ENCODE assay signal across 24 cellular contexts in the genomic region with DNA sequence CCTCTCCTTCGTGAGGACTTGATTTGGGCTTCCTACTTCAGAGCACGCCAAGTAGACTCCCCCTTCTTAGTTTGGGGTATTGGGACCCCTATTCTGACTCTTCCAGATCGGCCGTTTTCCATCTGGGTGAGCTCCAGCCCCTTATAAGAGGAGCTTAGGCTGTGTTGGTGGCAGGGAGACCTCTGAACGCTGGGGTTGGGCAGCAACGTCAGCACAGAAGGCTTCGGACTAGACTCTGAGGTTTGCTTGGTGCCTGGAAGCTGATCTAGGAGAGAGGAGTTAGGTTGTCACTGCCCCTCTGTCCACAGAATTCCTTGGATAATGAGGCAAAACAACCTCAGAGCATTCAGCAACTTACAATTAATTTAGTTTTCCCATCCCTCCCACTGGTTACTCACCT.
DNase-seq lines count a peak whose midpoint lies in the region; ATAC-seq, FAIRE-seq and TF ChIP-seq lines count a peak whose summit lies in the region.
"Had no signal": no experiment of that assay in that cellular context is flagged by ENCODE, and none has a peak within 500 bp of the region (broad histone marks: within the 10 kb centered on the region; RNA-seq: fewer than 3 reads in every experiment).

No MANE protein-coding gene starts in this region.

- CTCF ChIA-PET in IMR-90 (lab: Yijun Ruan, JAX) = no interaction called here

- no peak for TF ChIP-seq POLR2A in IMR-90 (IDR thresholded peaks at IDR 0.05; ENCODE audit: low read depth, low read length)

- no peak overlapping the region for H2BK15ac ChIP-seq in IMR-90 (ENCODE audit: low read depth, low read length)

- H3K9me2 ChIP-seq in GM23248 (ENCODE audit: insufficient read depth) = peaks cover 5% of the 10 kb centered on the region; the same call in 1 of the 2 replicates

- H2BK5ac ChIP-seq in IMR-90 (ENCODE audit: low read depth, low read length, poor library complexity, severe bottlenecking) = no peak overlapping the region

- no peak overlapping the region for H3K9ac ChIP-seq in GM23248
- no peak overlapping the region for H3K9ac ChIP-seq in IMR-90 (ENCODE audit: low read depth, low read length)
- no peak overlapping the region for H3K9ac ChIP-seq in kidney (ENCODE audit: low read length in 2 of 2)
- H3K9ac ChIP-seq: BLaER1 had no signal

- H2AK5ac ChIP-seq in IMR-90 (ENCODE audit: low read depth, low read length) = no peak overlapping the region

- H3K79me1 ChIP-seq in IMR-90 (ENCODE audit: low read depth in 1 of 2, low read length in 2 of 2) = peaks cover 6 to 61% of the 10 kb centered on the region in 2 experiments; a peak in 2 of 4 replicates

- no peak for TF ChIP-seq RAD21 in IMR-90 (IDR thresholded peaks at IDR 0.05; ENCODE audit: low read length)

- H3K27me3 ChIP-seq in GM23248 (replicated peaks; ENCODE audit: insufficient read depth) = no peaks in the 10 kb centered on the region
- H3K27me3 ChIP-seq in IMR-90 (ENCODE audit: control insufficient read depth, insufficient read depth, low read length) = no peaks in the 10 kb centered on the region
- H3K27me3 ChIP-seq: BE2C, BLaER1 had no signal

- H2AK9ac ChIP-seq in IMR-90 (replicated peaks; ENCODE audit: low read depth, low read length, poor library complexity) = peak overlapping the region; percentile 31

- H3K4me2 ChIP-seq in GM23248 (ENCODE audit: unreplicated experiment) = no peak overlapping the region
- H3K4me2 ChIP-seq in IMR-90 (ENCODE audit: low read depth, low read length) = no peak overlapping the region
- H3K4me2 ChIP-seq: A549, BLaER1 had no signal

- in situ Hi-C loops in GM23248 (cut with MboI) (no loop called here), IMR-90 (cut with MboI; ENCODE audit: low sequenced_read_pairs) (no loop called here)

- H3K36me3 ChIP-seq in GM23248 (ENCODE audit: low read depth) = no peaks in the 10 kb centered on the region; the same call in 1 of the 2 replicates
- H3K36me3 ChIP-seq in IMR-90 (ENCODE audit: control insufficient read depth, insufficient read depth, low read length) = peaks cover 37% of the 10 kb centered on the region
- no peaks in the 10 kb centered on the region for H3K36me3 ChIP-seq in kidney (ENCODE audit: control insufficient read depth in 1 of 2, insufficient read depth in 2 of 2, low read length in 2 of 2)
- H3K36me3 ChIP-seq: BLaER1 had no signal

- dilution Hi-C loops in IMR-90 (cut with HindIII; ENCODE audit: low sequenced_read_pairs, unreplicated experiment) = no loop called here

- peaks cover 23% of the 10 kb centered on the region for H3K4me1 ChIP-seq in GM23248 (ENCODE audit: insufficient read depth)
- peaks cover 29% of the 10 kb centered on the region for H3K4me1 ChIP-seq in IMR-90 (ENCODE audit: control insufficient read depth, insufficient read depth, low read length)
- no peaks in the 10 kb centered on the region for H3K4me1 ChIP-seq in kidney (ENCODE audit: control insufficient read depth in 1 of 2, insufficient read depth in 1 of 2, low read depth in 1 of 2, low read length in 2 of 2)
- H3K4me1 ChIP-seq: A549 had no signal

- ATAC-seq in IMR-90 (ENCODE audit: low read depth) (no peak), HG02588 (IDR thresholded peaks at IDR 0.05; ENCODE audit: unreplicated experiment) (no peak), GM18873 (IDR thresholded peaks at IDR 0.05; ENCODE audit: low FRiP score, unreplicated experiment) (no peak)
- ATAC-seq: A549 had no signal

- peaks cover 35% of the 10 kb centered on the region for H3K9me1 ChIP-seq in IMR-90 (ENCODE audit: insufficient read depth, low read length)

- TF ChIP-seq CTCF in IMR-90 (conservative IDR thresholded peaks at IDR 0.05; ENCODE audit: low read depth, low read length) (no peak), kidney (IDR thresholded peaks at IDR 0.05; ENCODE audit: borderline replicate concordance, extremely low read depth, insufficient read depth) (no peak)

- H2BK20ac ChIP-seq in IMR-90 (ENCODE audit: low read depth, low read length) = no peak overlapping the region

- H3K23ac ChIP-seq in IMR-90 (ENCODE audit: low read depth, low read length) = no peak overlapping the region

- peaks cover 7% of the 10 kb centered on the region; the same call in 1 of the 2 replicates for H3K79me2 ChIP-seq in GM23248 (ENCODE audit: insufficient read depth)

- BruUV-seq in IMR-90 (replicated peaks; lab: Mats Ljungman, UMichigan) = no TSS peak

- no peak overlapping the region for H4K8ac ChIP-seq in IMR-90 (ENCODE audit: low read depth in 2 of 2, low read length in 2 of 2)

- no peak overlapping the region for H2AFZ ChIP-seq in GM23248
- H2AFZ ChIP-seq in IMR-90 (replicated peaks; ENCODE audit: low read length, poor library complexity) = no peak overlapping the region

- peaks cover 35% of the 10 kb centered on the region for H3F3A ChIP-seq in GM23248 (ENCODE audit: insufficient read depth)

- no peak overlapping the region for H4K91ac ChIP-seq in IMR-90 (ENCODE audit: insufficient read depth, low read depth, low read length)

- WGBS in GM23248 (ENCODE audit: low coverage in 1 of 2, low lambda C conversion rate in 2 of 2, missing lambda C conversion rate in 2 of 2), 2 experiments = 84 to 86% methylated on average over 7 of the region's 7 CpGs
- no CpG with 5 or more reads among the region's 7 CpGs for WGBS in IMR-90 (ENCODE audit: extremely low coverage in 2 of 2, insufficient read length in 1 of 2), 2 experiments

- H3K14ac ChIP-seq in IMR-90 (replicated peaks; ENCODE audit: low read depth, low read length) = no peak overlapping the region

- H4K20me1 ChIP-seq in GM23248 (ENCODE audit: insufficient read depth) (no peaks in the 10 kb centered on the region), IMR-90 (ENCODE audit: insufficient read depth, low read length) (peaks cover 50% of the 10 kb centered on the region)
- H4K20me1 ChIP-seq: BLaER1 had no signal

- H3K4me3 ChIP-seq in GM23248 (no peak overlapping the region), IMR-90 (ENCODE audit: insufficient read depth, low read depth, low read length) (no peak overlapping the region), kidney (ENCODE audit: low read length in 2 of 2) (no peak overlapping the region)
- H3K4me3 ChIP-seq: A549, BLaER1 had no signal

- H3K56ac ChIP-seq in IMR-90 (ENCODE audit: extremely low read depth, insufficient read depth, low read length) = no peak overlapping the region

- no peak overlapping the region for H4K5ac ChIP-seq in IMR-90 (ENCODE audit: low read depth, low read length)

- H3K27ac ChIP-seq in GM23248 (peak overlapping the region; percentile 86; the same call in 1 of the 2 replicates), IMR-90 (ENCODE audit: insufficient read depth, low read length) (no peak overlapping the region), kidney (ENCODE audit: low read depth in 2 of 2, low read length in 2 of 2) (no peak overlapping the region)
- H3K27ac ChIP-seq: 22Rv1, A549, BLaER1 had no signal

- 0 out of 2 replicates have a peak overlapping the region, but pooled peaks have one; percentile 8 for H3K4ac ChIP-seq in IMR-90 (ENCODE audit: low read depth, low read length)

- no peak overlapping the region for H2BK120ac ChIP-seq in IMR-90 (ENCODE audit: low read depth, low read length)

- H3K18ac ChIP-seq in IMR-90 (ENCODE audit: low read depth, low read length) = no peak overlapping the region

- no peaks in the 10 kb centered on the region for H3K9me3 ChIP-seq in GM23248 (ENCODE audit: low read depth)
- no peaks in the 10 kb centered on the region for H3K9me3 ChIP-seq in IMR-90 (ENCODE audit: control insufficient read depth, insufficient read depth, low read length)
- no peaks in the 10 kb centered on the region for H3K9me3 ChIP-seq in kidney (ENCODE audit: control insufficient read depth in 1 of 2, low read length in 2 of 2)
- H3K9me3 ChIP-seq: A549, BE2C, BLaER1 had no signal

- FAIRE-seq in kidney (lab: Jason Lieb, UNC) = no peak
- FAIRE-seq: A549, G401.6, GM12891 had no signal

- POLR2A ChIA-PET in IMR-90 (lab: Charles Lee; ENCODE audit: unreplicated experiment) = no interaction called here

- intact Hi-C loops in IMR-90 (cut with micrococcal nuclease) (no loop called here), kidney (cut with DNase I) (no loop called here), posterior vena cava (cut with DNase I) (no loop called here)

- DNase-seq in GM23248 (no peak), IMR-90 (no peak), kidney (peak; percentile 20), posterior vena cava (ENCODE audit: low spot score) (peak; percentile 56), DMS79 (lab: John Stamatoyannopoulos, UW) (no peak), NCI-H524 treated with DMSO at 0.1 percent for 48 hours (lab: John Stamatoyannopoulos, UW) (no peak)
- DNase-seq: BE2C; C1 segment of cervical spinal cord; CD4-positive, alpha-beta memory T cell; CD4-positive, CD25-positive, alpha-beta regulatory T cell; CD8-positive, alpha-beta memory T cell; COR-L47; DMS 273 treated with DMSO at 0.1 percent for 48 hours; DMS153; DMS53; DMS79 treated with DMSO at 0.1 percent for 48 hours; GF-D8 had no signal

TF ChIP-seq in IMR-90, 13 proteins besides CTCF, POLR2A, EP300 and RAD21 (continues in another document):
- no peak for TF ChIP-seq FOS (IDR thresholded peaks at IDR 0.05; ENCODE audit: low read depth, low read length)
- TF ChIP-seq MAFK (IDR thresholded peaks at IDR 0.05; ENCODE audit: low read depth, low read length) = no peak
- no peak for TF ChIP-seq CEBPB (IDR thresholded peaks at IDR 0.05; ENCODE audit: low read depth, low read length)
- no peak for TF ChIP-seq RFX5 (IDR thresholded peaks at IDR 0.05; ENCODE audit: low read depth, low read length)
- TF ChIP-seq RCOR1 (IDR thresholded peaks at IDR 0.05; ENCODE audit: insufficient replicate concordance, low read length) = no peak
- TF ChIP-seq MXI1 (IDR thresholded peaks at IDR 0.05; ENCODE audit: borderline replicate concordance, low read depth, low read length) = no peak
- no peak for TF ChIP-seq BHLHE40 (IDR thresholded peaks at IDR 0.05; ENCODE audit: low read depth, low read length)
- TF ChIP-seq, protein P1, sequence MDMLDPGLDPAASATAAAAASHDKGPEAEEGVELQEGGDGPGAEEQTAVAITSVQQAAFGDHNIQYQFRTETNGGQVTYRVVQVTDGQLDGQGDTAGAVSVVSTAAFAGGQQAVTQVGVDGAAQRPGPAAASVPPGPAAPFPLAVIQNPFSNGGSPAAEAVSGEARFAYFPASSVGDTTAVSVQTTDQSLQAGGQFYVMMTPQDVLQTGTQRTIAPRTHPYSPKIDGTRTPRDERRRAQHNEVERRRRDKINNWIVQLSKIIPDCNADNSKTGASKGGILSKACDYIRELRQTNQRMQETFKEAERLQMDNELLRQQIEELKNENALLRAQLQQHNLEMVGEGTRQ (IDR thresholded peaks at IDR 0.05; ENCODE audit: low read depth, low read length) = no peak
- TF ChIP-seq MAZ (IDR thresholded peaks at IDR 0.05; ENCODE audit: borderline replicate concordance, low read depth, low read length) = no peak
- no peak for TF ChIP-seq CHD1 (IDR thresholded peaks at IDR 0.05; ENCODE audit: low read depth, low read length)
- no peak for TF ChIP-seq NFE2L2 (IDR thresholded peaks at IDR 0.05; ENCODE audit: low read depth, low read length)

Comparison
In these comparisons a context has a peak if more than half of its experiments do, and no peak if none do; other contexts are left out.
1. DNase-seq: peak in kidney (single experiment) and posterior vena cava (single experiment); none in GM23248 (single experiment), IMR-90 (single experiment), DMS79 (single experiment) and NCI-H524 treated with DMSO at 0.1 percent for 48 hours (single experiment).